Comparison of ENCODE assay signal across 14 cellular contexts in the genomic region with DNA sequence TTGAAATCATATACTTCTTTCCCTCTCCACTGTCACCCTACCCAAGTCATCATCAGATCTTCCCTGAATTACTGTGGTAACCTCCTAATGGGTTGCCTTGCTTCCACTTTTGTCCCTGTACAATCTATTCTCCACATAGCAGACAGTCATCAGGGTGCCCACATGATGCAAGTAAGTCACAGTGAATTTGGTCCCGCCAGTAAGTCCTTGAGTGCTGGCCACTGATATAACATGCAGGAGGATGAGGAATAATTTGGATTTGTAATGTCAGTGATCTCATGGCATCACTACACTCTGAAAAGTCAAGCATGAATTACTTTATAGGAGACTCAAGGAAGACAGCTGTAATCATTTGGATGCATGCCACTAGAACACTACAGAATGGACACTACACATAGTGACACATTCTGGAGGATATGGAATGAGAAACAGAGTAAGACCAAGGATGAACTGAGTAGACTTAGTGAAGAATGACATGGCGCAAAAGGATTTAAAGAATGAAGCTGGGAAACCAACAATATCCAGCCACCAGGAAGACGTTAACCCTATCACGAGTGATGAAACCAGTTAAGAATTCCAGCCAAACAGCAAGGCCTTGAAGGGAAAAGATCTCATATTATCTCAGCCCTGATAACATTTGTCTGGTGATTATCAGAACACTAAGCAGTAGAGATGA. TPM values are rescaled to one million over a fixed set of nuclear protein-coding genes. Genes with fewer than 3 reads are reported as not detected.
DNase-seq lines count a peak whose midpoint lies in the region; ATAC-seq, FAIRE-seq and TF ChIP-seq lines count a peak whose summit lies in the region.
"Had no signal": no experiment of that assay in that cellular context is flagged by ENCODE, and none has a peak within 500 bp of the region (broad histone marks: within the 10 kb centered on the region; RNA-seq: fewer than 3 reads in every experiment).

No MANE protein-coding gene starts in this region.

- FAIRE-seq in HTR-8/SVneo (lab: Jason Lieb, UNC), result peak; percentile 69
- FAIRE-seq: GM12878, pancreas had no signal

- no peaks in the 10 kb centered on the region for H3K27me3 ChIP-seq in CD4-positive, alpha-beta T cell (ENCODE audit: control insufficient read depth, insufficient read depth, low read length)
- H3K27me3 ChIP-seq: pancreas, uterus had no signal

- DNase-seq in AG08395 (ENCODE audit: low spot score) (peak; percentile 84), HTR-8/SVneo (ENCODE audit: insufficient read length, low spot score) (peak; percentile 63), chondrocyte (ENCODE audit: low spot score) (no peak), left colon (no peak), GM13976 (ENCODE audit: low spot score) (no peak), NCI-H2171 (lab: John Stamatoyannopoulos, UW) (no peak)
- no peak for DNase-seq in activated effector memory CD4-positive, alpha-beta T cell treated with Interleukin-2 at 50 U/mL for 16 hours
- no peak for DNase-seq in CD4-positive, alpha-beta T cell
- DNase-seq: activated gamma-delta T cell treated with Interleukin-2 at 50 U/mL for 16 hours; CD8-positive, alpha-beta T cell; pancreas; RPMI8226; uterus had no signal

- CTCF ChIA-PET in CD4-positive, alpha-beta T cell (lab: Charles Lee), result no interaction called here

- H3K27ac ChIP-seq in CD4-positive, alpha-beta T cell (ENCODE audit: low read depth, low read length), result no peak overlapping the region
- H3K27ac ChIP-seq: uterus had no signal

- peak; percentile 27 for ATAC-seq in left colon
- no peak for ATAC-seq in CD4-positive, alpha-beta T cell (ENCODE audit: poor library complexity)
- ATAC-seq: CD8-positive, alpha-beta T cell; GM12878 had no signal

- POLR2A ChIA-PET in CD4-positive, alpha-beta T cell (lab: Charles Lee), result no interaction called here

- intact Hi-C loops in left colon (cut with DNase I, micrococcal nuclease), result no loop called here
- intact Hi-C loops in CD4-positive, alpha-beta T cell (cut with DNase I, micrococcal nuclease), result no loop called here

- TF ChIP-seq CTCF in chondrocyte (IDR thresholded peaks at IDR 0.05) (no peak), GM13976 (IDR thresholded peaks at IDR 0.05; ENCODE audit: borderline replicate concordance, control extremely low read depth, extremely low read depth, insufficient read depth, missing control alignments) (no peak)
- no peak for TF ChIP-seq CTCF in CD4-positive, alpha-beta T cell (IDR thresholded peaks at IDR 0.05)

- H3K4me1 Mint-ChIP-seq in chondrocyte (ENCODE audit: low read depth), result peaks cover 12% of the 10 kb centered on the region
- H3K4me1 Mint-ChIP-seq in CD4-positive, alpha-beta T cell (ENCODE audit: low read depth), result peaks cover 3% of the 10 kb centered on the region

- no peaks in the 10 kb centered on the region for H3K27me3 Mint-ChIP-seq in chondrocyte (ENCODE audit: low read depth)
- H3K27me3 Mint-ChIP-seq in CD4-positive, alpha-beta T cell, result no peaks in the 10 kb centered on the region

- no peaks in the 10 kb centered on the region for H3K9me3 Mint-ChIP-seq in chondrocyte (ENCODE audit: low read depth)
- H3K9me3 Mint-ChIP-seq in CD4-positive, alpha-beta T cell, result no peaks in the 10 kb centered on the region
- H3K9me3 Mint-ChIP-seq: CD8-positive, alpha-beta T cell had no signal

- H3K4me3 Mint-ChIP-seq in chondrocyte (ENCODE audit: unreplicated experiment), result no peak overlapping the region
- no peak overlapping the region for H3K4me3 Mint-ChIP-seq in CD4-positive, alpha-beta T cell
- H3K4me3 Mint-ChIP-seq: CD8-positive, alpha-beta T cell had no signal

- no peaks in the 10 kb centered on the region for H3K36me3 Mint-ChIP-seq in chondrocyte (ENCODE audit: low read depth)
- H3K36me3 Mint-ChIP-seq in CD4-positive, alpha-beta T cell (ENCODE audit: low read depth), result no peaks in the 10 kb centered on the region
- H3K36me3 Mint-ChIP-seq: CD8-positive, alpha-beta T cell had no signal

- H3K9me3 ChIP-seq in CD4-positive, alpha-beta T cell (ENCODE audit: control insufficient read depth, low read length), result no peaks in the 10 kb centered on the region
- H3K9me3 ChIP-seq: pancreas, uterus had no signal

- in situ Hi-C loops in GM13976 (cut with MboI; ENCODE audit: low sequenced_read_pairs, unreplicated experiment), result no loop called here

- H3K27ac Mint-ChIP-seq in chondrocyte (ENCODE audit: unreplicated experiment), result peak overlapping the region; percentile 28
- no peak overlapping the region for H3K27ac Mint-ChIP-seq in CD4-positive, alpha-beta T cell

RNA-seq across cellular contexts. Expression of a gene that starts 28.6 kb away (rescaled TPM):
- total RNA-seq in chondrocyte (1.5 to 2.2 TPM (median 2.0 TPM) in 3 replicates), left colon (10 to 100 TPM; 40.3 to 57.7 TPM)
- 1 to 10 TPM; 5.2 to 6.2 TPM for total RNA-seq in CD4-positive, alpha-beta T cell

Comparison
In these comparisons a context has a peak if more than half of its experiments do, and no peak if none do; other contexts are left out.
1. DNase-seq: peak in AG08395 (single experiment) and HTR-8/SVneo (single experiment); none in chondrocyte (single experiment), left colon (0 of 2), activated effector memory CD4-positive, alpha-beta T cell treated with Interleukin-2 at 50 U/mL for 16 hours (single experiment), GM13976 (single experiment), NCI-H2171 (single experiment) and CD4-positive, alpha-beta T cell (0 of 10).
2. RNA of a gene that starts 28.6 kb away (total RNA-seq): 40.3 to 57.7 TPM in left colon; 5.2 to 6.2 TPM in CD4-positive, alpha-beta T cell and 1.5 to 2.2 TPM in chondrocyte; every median in the first group is over 4 times any median in the second.